Comparison of ENCODE assay signal across 1 cellular context in the genomic region with DNA sequence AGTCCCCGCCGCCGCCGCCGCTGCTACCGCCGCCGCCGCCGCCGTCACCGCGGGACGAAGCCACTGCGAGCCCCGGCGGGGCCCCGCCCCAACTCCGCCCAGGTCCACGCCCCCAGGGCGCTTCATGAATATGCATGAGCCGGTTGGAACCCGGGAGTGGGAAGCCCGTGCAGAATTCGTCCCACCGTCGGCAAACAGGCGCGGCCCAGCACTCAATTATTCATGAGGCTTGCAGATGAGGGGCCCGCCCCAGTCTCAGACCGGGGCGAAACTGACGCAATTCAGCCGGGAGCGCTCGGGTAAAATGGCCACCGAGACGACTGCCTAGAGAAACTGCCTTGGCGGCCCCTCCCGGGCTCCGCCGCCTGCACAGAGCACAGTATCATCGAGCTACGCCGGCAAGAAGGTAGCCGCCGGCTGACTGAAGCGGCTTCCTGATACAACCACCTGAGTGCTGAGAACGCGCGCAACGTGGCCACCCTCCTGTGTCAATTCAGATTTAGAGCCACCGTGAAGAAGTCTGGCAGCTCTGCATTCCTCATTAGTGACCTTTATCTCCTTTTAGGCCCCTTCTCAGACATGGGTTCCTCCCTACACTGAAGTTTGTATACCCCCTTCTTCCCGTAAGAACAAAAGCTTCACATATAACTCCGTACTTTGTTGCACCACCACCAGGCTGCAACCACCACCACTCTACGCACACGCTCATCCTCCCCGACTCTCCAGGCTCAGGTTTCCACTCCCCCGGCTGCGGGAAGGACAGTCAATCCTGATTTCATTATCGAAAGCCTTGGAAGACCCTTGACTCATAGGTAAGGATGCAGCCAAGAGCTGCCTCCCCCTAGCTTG.
A peak's percentile ranks its signal among the peaks of the same experiment; 100 is the strongest.
TF ChIP-seq lines count a peak whose summit lies in the region.

A gene with protein sequence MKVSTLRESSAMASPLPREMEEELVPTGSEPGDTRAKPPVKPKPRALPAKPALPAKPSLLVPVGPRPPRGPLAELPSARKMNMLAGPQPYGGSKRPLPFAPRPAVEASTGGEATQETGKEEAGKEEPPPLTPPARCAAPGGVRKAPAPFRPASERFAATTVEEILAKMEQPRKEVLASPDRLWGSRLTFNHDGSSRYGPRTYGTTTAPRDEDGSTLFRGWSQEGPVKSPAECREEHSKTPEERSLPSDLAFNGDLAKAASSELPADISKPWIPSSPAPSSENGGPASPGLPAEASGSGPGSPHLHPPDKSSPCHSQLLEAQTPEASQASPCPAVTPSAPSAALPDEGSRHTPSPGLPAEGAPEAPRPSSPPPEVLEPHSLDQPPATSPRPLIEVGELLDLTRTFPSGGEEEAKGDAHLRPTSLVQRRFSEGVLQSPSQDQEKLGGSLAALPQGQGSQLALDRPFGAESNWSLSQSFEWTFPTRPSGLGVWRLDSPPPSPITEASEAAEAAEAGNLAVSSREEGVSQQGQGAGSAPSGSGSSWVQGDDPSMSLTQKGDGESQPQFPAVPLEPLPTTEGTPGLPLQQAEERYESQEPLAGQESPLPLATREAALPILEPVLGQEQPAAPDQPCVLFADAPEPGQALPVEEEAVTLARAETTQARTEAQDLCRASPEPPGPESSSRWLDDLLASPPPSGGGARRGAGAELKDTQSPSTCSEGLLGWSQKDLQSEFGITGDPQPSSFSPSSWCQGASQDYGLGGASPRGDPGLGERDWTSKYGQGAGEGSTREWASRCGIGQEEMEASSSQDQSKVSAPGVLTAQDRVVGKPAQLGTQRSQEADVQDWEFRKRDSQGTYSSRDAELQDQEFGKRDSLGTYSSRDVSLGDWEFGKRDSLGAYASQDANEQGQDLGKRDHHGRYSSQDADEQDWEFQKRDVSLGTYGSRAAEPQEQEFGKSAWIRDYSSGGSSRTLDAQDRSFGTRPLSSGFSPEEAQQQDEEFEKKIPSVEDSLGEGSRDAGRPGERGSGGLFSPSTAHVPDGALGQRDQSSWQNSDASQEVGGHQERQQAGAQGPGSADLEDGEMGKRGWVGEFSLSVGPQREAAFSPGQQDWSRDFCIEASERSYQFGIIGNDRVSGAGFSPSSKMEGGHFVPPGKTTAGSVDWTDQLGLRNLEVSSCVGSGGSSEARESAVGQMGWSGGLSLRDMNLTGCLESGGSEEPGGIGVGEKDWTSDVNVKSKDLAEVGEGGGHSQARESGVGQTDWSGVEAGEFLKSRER (N-terminal part only) (minus strand): TSS at position 67 of the 849 bp plus-strand sequence. CDS start 3,067 bp downstream, outside the sequence.

TF ChIP-seq in K562, 482 proteins besides CTCF, POLR2A, EP300 and RAD21 (continued from another document and continues in another):
- TF ChIP-seq, protein P1, sequence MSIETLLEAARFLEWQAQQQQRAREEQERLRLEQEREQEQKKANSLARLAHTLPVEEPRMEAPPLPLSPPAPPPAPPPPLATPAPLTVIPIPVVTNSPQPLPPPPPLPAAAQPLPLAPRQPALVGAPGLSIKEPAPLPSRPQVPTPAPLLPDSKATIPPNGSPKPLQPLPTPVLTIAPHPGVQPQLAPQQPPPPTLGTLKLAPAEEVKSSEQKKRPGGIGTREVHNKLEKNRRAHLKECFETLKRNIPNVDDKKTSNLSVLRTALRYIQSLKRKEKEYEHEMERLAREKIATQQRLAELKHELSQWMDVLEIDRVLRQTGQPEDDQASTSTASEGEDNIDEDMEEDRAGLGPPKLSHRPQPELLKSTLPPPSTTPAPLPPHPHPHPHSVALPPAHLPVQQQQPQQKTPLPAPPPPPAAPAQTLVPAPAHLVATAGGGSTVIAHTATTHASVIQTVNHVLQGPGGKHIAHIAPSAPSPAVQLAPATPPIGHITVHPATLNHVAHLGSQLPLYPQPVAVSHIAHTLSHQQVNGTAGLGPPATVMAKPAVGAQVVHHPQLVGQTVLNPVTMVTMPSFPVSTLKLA (conservative IDR thresholded peaks at IDR 0.05) = peak; percentile 63 to 83; a peak in 3 of 4 replicates
- TF ChIP-seq, protein P2, sequence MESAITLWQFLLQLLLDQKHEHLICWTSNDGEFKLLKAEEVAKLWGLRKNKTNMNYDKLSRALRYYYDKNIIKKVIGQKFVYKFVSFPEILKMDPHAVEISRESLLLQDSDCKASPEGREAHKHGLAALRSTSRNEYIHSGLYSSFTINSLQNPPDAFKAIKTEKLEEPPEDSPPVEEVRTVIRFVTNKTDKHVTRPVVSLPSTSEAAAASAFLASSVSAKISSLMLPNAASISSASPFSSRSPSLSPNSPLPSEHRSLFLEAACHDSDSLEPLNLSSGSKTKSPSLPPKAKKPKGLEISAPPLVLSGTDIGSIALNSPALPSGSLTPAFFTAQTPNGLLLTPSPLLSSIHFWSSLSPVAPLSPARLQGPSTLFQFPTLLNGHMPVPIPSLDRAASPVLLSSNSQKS (CRISPR knock-in tag; IDR thresholded peaks at IDR 0.05) = no peak
- TF ChIP-seq TGIF2 (CRISPR knock-in tag; IDR thresholded peaks at IDR 0.05) = no peak
- no peak for TF ChIP-seq RBM17 (IDR thresholded peaks at IDR 0.05; ENCODE audit: borderline replicate concordance, low read depth, low read length)
- no peak for TF ChIP-seq POLR3A (IDR thresholded peaks at IDR 0.05; ENCODE audit: borderline replicate concordance, extremely low read depth, insufficient read depth, insufficient read length)
- no peak for TF ChIP-seq BRD4 (IDR thresholded peaks at IDR 0.05)
- no peak for TF ChIP-seq KAT8 (IDR thresholded peaks at IDR 0.05; ENCODE audit: low read depth)
- TF ChIP-seq SMARCA5 (IDR thresholded peaks at IDR 0.05) = 0 out of 2 replicates have a peak, but pooled peaks have one; percentile 14
- TF ChIP-seq, protein P3, sequence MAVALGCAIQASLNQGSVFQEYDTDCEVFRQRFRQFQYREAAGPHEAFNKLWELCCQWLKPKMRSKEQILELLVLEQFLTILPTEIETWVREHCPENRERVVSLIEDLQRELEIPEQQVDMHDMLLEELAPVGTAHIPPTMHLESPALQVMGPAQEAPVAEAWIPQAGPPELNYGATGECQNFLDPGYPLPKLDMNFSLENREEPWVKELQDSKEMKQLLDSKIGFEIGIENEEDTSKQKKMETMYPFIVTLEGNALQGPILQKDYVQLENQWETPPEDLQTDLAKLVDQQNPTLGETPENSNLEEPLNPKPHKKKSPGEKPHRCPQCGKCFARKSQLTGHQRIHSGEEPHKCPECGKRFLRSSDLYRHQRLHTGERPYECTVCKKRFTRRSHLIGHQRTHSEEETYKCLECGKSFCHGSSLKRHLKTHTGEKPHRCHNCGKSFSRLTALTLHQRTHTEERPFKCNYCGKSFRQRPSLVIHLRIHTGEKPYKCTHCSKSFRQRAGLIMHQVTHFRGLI (CRISPR knock-in tag; IDR thresholded peaks at IDR 0.05) = no peak
- peak; percentile 22; the same call in 1 of the 2 replicates for TF ChIP-seq TCF3 (CRISPR knock-in tag; IDR thresholded peaks at IDR 0.05)
- TF ChIP-seq, protein P4, sequence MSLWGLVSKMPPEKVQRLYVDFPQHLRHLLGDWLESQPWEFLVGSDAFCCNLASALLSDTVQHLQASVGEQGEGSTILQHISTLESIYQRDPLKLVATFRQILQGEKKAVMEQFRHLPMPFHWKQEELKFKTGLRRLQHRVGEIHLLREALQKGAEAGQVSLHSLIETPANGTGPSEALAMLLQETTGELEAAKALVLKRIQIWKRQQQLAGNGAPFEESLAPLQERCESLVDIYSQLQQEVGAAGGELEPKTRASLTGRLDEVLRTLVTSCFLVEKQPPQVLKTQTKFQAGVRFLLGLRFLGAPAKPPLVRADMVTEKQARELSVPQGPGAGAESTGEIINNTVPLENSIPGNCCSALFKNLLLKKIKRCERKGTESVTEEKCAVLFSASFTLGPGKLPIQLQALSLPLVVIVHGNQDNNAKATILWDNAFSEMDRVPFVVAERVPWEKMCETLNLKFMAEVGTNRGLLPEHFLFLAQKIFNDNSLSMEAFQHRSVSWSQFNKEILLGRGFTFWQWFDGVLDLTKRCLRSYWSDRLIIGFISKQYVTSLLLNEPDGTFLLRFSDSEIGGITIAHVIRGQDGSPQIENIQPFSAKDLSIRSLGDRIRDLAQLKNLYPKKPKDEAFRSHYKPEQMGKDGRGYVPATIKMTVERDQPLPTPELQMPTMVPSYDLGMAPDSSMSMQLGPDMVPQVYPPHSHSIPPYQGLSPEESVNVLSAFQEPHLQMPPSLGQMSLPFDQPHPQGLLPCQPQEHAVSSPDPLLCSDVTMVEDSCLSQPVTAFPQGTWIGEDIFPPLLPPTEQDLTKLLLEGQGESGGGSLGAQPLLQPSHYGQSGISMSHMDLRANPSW (CRISPR knock-in tag; IDR thresholded peaks at IDR 0.05) = no peak
- peak; percentile 21; the same call in 1 of the 2 replicates for TF ChIP-seq CREB1 (IDR thresholded peaks at IDR 0.05)
- peak; percentile 47; the same call in 1 of the 2 replicates for TF ChIP-seq CREB1 (CRISPR knock-in tag; IDR thresholded peaks at IDR 0.05)
- no peak for TF ChIP-seq SAFB (IDR thresholded peaks at IDR 0.05; ENCODE audit: borderline replicate concordance, low read depth, low read length)
- TF ChIP-seq EZH2 (IDR thresholded peaks at IDR 0.05; ENCODE audit: borderline replicate concordance, low read depth, low read length) = no peak
- no peak for TF ChIP-seq THRAP3 (IDR thresholded peaks at IDR 0.05; ENCODE audit: borderline replicate concordance)
- TF ChIP-seq RFX1 (IDR thresholded peaks at IDR 0.05) = no peak
- peak; percentile 62; the same call in 1 of the 2 replicates for TF ChIP-seq NBN (IDR thresholded peaks at IDR 0.05; ENCODE audit: low read depth)
- no peak for TF ChIP-seq NR2C1 (IDR thresholded peaks at IDR 0.05)
- TF ChIP-seq NR2C1 (tag; IDR thresholded peaks at IDR 0.05) = peak; percentile 49
- TF ChIP-seq ZNF436 (CRISPR knock-in tag; IDR thresholded peaks at IDR 0.05) = no peak
- TF ChIP-seq PYGO2 (tag; IDR thresholded peaks at IDR 0.05) = no peak
- no peak for TF ChIP-seq STAT5B (CRISPR knock-in tag; IDR thresholded peaks at IDR 0.05)
- no peak for TF ChIP-seq SRF (CRISPR knock-in tag; IDR thresholded peaks at IDR 0.05)
- peak; percentile 61 for TF ChIP-seq HCFC1 (IDR thresholded peaks at IDR 0.05; ENCODE audit: low read depth, low read length)
- TF ChIP-seq GABPB2 (CRISPR knock-in tag; conservative IDR thresholded peaks at IDR 0.05) = no peak
- TF ChIP-seq, protein P5, sequence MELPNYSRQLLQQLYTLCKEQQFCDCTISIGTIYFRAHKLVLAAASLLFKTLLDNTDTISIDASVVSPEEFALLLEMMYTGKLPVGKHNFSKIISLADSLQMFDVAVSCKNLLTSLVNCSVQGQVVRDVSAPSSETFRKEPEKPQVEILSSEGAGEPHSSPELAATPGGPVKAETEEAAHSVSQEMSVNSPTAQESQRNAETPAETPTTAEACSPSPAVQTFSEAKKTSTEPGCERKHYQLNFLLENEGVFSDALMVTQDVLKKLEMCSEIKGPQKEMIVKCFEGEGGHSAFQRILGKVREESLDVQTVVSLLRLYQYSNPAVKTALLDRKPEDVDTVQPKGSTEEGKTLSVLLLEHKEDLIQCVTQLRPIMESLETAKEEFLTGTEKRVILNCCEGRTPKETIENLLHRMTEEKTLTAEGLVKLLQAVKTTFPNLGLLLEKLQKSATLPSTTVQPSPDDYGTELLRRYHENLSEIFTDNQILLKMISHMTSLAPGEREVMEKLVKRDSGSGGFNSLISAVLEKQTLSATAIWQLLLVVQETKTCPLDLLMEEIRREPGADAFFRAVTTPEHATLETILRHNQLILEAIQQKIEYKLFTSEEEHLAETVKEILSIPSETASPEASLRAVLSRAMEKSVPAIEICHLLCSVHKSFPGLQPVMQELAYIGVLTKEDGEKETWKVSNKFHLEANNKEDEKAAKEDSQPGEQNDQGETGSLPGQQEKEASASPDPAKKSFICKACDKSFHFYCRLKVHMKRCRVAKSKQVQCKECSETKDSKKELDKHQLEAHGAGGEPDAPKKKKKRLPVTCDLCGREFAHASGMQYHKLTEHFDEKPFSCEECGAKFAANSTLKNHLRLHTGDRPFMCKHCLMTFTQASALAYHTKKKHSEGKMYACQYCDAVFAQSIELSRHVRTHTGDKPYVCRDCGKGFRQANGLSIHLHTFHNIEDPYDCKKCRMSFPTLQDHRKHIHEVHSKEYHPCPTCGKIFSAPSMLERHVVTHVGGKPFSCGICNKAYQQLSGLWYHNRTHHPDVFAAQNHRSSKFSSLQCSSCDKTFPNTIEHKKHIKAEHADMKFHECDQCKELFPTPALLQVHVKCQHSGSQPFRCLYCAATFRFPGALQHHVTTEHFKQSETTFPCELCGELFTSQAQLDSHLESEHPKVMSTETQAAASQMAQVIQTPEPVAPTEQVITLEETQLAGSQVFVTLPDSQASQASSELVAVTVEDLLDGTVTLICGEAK (IDR thresholded peaks at IDR 0.05) = peak; percentile 58
- TF ChIP-seq, protein P5 (CRISPR knock-in tag; IDR thresholded peaks at IDR 0.05) = no peak
